8 cellular contexts compared by ENCODE assay signal in the genomic region with DNA sequence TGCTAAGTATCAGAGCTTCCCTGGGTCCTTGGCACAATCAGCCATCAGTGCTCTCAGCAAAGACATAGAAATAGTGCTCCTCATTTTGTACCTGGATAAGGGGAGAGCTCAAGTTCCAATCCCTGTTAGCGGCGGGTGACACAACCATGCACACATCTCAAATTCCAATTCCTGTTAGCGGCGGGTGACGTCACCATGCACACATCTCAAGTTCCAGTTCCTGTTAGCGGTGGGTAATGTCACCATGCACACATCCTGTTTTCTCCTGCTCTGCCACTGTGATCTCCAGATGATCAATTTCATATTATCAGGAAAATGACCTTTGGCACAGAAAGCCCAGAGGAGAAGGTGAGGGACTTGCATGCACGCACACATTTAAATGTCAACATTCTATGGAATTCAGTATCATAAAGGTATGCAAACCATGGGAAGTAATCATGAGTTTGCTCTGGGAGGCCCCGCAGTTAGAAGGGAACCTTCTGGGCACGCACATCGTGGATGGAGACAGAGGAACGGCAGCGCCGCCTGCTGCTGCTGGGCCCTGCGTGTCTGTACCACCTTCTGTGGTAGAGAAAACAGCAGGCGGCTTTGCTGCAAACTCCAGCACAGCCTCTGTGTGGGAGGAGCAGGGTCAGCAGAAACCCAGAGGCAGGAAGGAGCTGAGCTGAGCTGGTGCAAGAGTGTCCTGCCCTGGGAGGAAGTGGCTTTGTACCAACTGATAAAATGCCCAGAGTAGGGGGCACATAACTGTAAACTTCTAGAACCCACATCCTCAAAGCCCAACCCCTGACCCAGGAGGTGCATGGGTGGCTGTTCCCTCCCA.
DNase-seq lines count a peak whose midpoint lies in the region; ATAC-seq lines count a peak whose summit lies in the region.

No MANE protein-coding gene starts in this region.

- H3K27ac Mint-ChIP-seq in activated CD4-positive, alpha-beta T cell treated with anti-CD3 and anti-CD28 coated beads, Interleukin-2, amount 10 ng/mL, durations not matched to agents 24 days and 14 days: peak overlapping the region; percentile 100

- H3K4me3 Mint-ChIP-seq in activated CD4-positive, alpha-beta T cell treated with anti-CD3 and anti-CD28 coated beads, Interleukin-2, amount 10 ng/mL, durations not matched to agents 24 days and 14 days: peak overlapping the region; percentile 85

- intact Hi-C loops in activated CD4-positive, alpha-beta T cell treated with anti-CD3 and anti-CD28 coated beads, Interleukin-2, amount 10 ng/mL, durations not matched to agents 24 days and 14 days (cut with micrococcal nuclease): loop anchor here (1.0 kb wide), 2 partner anchors 8 to 55 kb away; no protein-coding TSS in a partner anchor

- peaks cover 30% of the 10 kb centered on the region for H3K36me3 Mint-ChIP-seq in activated CD4-positive, alpha-beta T cell treated with anti-CD3 and anti-CD28 coated beads, Interleukin-2, amount 10 ng/mL, durations not matched to agents 24 days and 14 days (ENCODE audit: low read depth)

- peaks cover 52% of the 10 kb centered on the region for H3K4me1 Mint-ChIP-seq in activated CD4-positive, alpha-beta T cell treated with anti-CD3 and anti-CD28 coated beads, Interleukin-2, amount 10 ng/mL, durations not matched to agents 24 days and 14 days

- no peaks in the 10 kb centered on the region for H3K27me3 Mint-ChIP-seq in activated CD4-positive, alpha-beta T cell treated with anti-CD3 and anti-CD28 coated beads, Interleukin-2, amount 10 ng/mL, durations not matched to agents 24 days and 14 days

- no peaks in the 10 kb centered on the region for H3K9me3 Mint-ChIP-seq in activated CD4-positive, alpha-beta T cell treated with anti-CD3 and anti-CD28 coated beads, Interleukin-2, amount 10 ng/mL, durations not matched to agents 24 days and 14 days

- peak; percentile 86 for ATAC-seq in GM18517 (IDR thresholded peaks at IDR 0.05; ENCODE audit: unreplicated experiment)
- peak; percentile 76 for ATAC-seq in HG02981 (IDR thresholded peaks at IDR 0.05; ENCODE audit: unreplicated experiment)

- DNase-seq in 8988T (peak; percentile 39), NCI-H2171 treated with DMSO at 0.1 percent for 48 hours (lab: John Stamatoyannopoulos, UW) (peak; percentile 86), dermis blood vessel endothelial cell (peak; percentile 93), medulla oblongata (ENCODE audit: extremely low spot score) (peak; percentile 96)
- DNase-seq in activated CD4-positive, alpha-beta T cell treated with anti-CD3 and anti-CD28 coated beads, Interleukin-2, amount 10 ng/mL, durations not matched to agents 24 days and 14 days: peak; percentile 94
- DNase-seq in stimulated activated CD4-positive, alpha-beta T cell treated with anti-CD3 and anti-CD28 coated beads, TNF-alpha, amount 100 ng/mL, for 48 hours (ENCODE audit: low read depth in 3 of 3): peak; percentile 55 to 73 (median 60)

Comparison
In these comparisons a context has a peak if more than half of its experiments do, and no peak if none do; other contexts are left out.
1. Peak in every context shown above with its lines: DNase-seq and ATAC-seq.
2. DNase-seq: peak in every context shown above with its lines; median percentile 96 in medulla oblongata; 94 in activated CD4-positive, alpha-beta T cell treated with anti-CD3 and anti-CD28 coated beads, Interleukin-2, amount 10 ng/mL, durations not matched to agents 24 days and 14 days; 93 in dermis blood vessel endothelial cell; 86 in NCI-H2171 treated with DMSO at 0.1 percent for 48 hours; 60 in stimulated activated CD4-positive, alpha-beta T cell treated with anti-CD3 and anti-CD28 coated beads, TNF-alpha, amount 100 ng/mL, for 48 hours; 39 in 8988T.